ENCODE assay signal across 13 cellular contexts in genomic region chr2:46989491-46990230, GRCh38. TPM values are rescaled to one million over a fixed set of nuclear protein-coding genes. Genes with fewer than 3 reads are reported as not detected.
DNase-seq lines count a peak whose midpoint lies in the region; ATAC-seq and TF ChIP-seq lines count a peak whose summit lies in the region.
"Had no signal": no experiment of that assay in that cellular context is flagged by ENCODE, and none has a peak within 500 bp of the region (broad histone marks: within the 10 kb centered on the region; RNA-seq: fewer than 3 reads in every experiment).

No MANE protein-coding gene starts in this region.

- peaks cover 35% of the 10 kb centered on the region for H3K4me1 Mint-ChIP-seq in nephron

- TF ChIP-seq CTCF in coronary artery (IDR thresholded peaks at IDR 0.05) (no peak), nephron (IDR thresholded peaks at IDR 0.05; ENCODE audit: unreplicated experiment in 3 of 3) (no peak), tibial artery (IDR thresholded peaks at IDR 0.05) (peak in 1 of 2 experiments; percentile 9)

- no peaks in the 10 kb centered on the region for H3K27me3 ChIP-seq in tibial artery

- H3K27ac ChIP-seq in coronary artery (peak overlapping the region; percentile 49 to 93), tibial artery (peak overlapping the region; percentile 78 to 81)

- no peak for ATAC-seq in activated naive CD4-positive, alpha-beta T cell treated with anti-CD3 and anti-CD28 coated beads, Interleukin-2, amount 50 U/mL, for 72 hours
- ATAC-seq in GM21528 (IDR thresholded peaks at IDR 0.05; ENCODE audit: low FRiP score, unreplicated experiment), result no peak
- no peak for ATAC-seq in GM18873 (IDR thresholded peaks at IDR 0.05; ENCODE audit: low FRiP score, unreplicated experiment)
- ATAC-seq: GM12878 had no signal

- peaks cover 0 to 8% of the 10 kb centered on the region in 2 donors for H3K36me3 Mint-ChIP-seq in activated naive CD4-positive, alpha-beta T cell treated with anti-CD3 and anti-CD28 coated beads, Interleukin-2, amount 50 U/mL, for 72 hours
- peaks cover 10% of the 10 kb centered on the region for H3K36me3 Mint-ChIP-seq in nephron (ENCODE audit: low read depth)

- H3K27ac Mint-ChIP-seq in activated naive CD4-positive, alpha-beta T cell treated with anti-CD3 and anti-CD28 coated beads, Interleukin-2, amount 50 U/mL, for 72 hours, result peak overlapping the region; percentile 23 to 69
- H3K27ac Mint-ChIP-seq in nephron, result peak overlapping the region in 2 of 3 experiments; percentile 82 to 88

- H3K9me3 Mint-ChIP-seq in activated naive CD4-positive, alpha-beta T cell treated with anti-CD3 and anti-CD28 coated beads, Interleukin-2, amount 50 U/mL, for 72 hours, result no peaks in the 10 kb centered on the region
- H3K9me3 Mint-ChIP-seq in nephron, result no peaks in the 10 kb centered on the region

- no peak overlapping the region for H3K4me3 Mint-ChIP-seq in nephron

- DNase-seq in activated naive CD4-positive, alpha-beta T cell treated with anti-CD3 and anti-CD28 coated beads, Interleukin-2, amount 50 U/mL, for 72 hours (ENCODE audit: low spot score in 2 of 2), result no peak
- no peak for DNase-seq in activated naive CD4-positive, alpha-beta T cell (lab: John Stamatoyannopoulos, UW)
- no peak for DNase-seq in coronary artery (ENCODE audit: low spot score)
- DNase-seq in tibial artery, result no peak
- no peak for DNase-seq in NCI-H510A treated with DMSO at 0.1 percent for 48 hours (lab: John Stamatoyannopoulos, UW)
- DNase-seq: activated CD8-positive, alpha-beta memory T cell treated with anti-CD3 and anti-CD28 coated beads, Interleukin-2, amount 50 U/mL, for 4 hours; NCI-H1436; NCI-H748 treated with DMSO at 0.1 percent for 48 hours; SIG-M5 had no signal

- H3K36me3 ChIP-seq in tibial artery, result peaks cover 17 to 24% (median 18%) of the 10 kb centered on the region in 3 donors

- peaks cover 3% of the 10 kb centered on the region for H3K27me3 Mint-ChIP-seq in nephron (ENCODE audit: low read depth)

- H3K4me1 ChIP-seq in tibial artery, result peaks cover 3 to 60% (median 55%) of the 10 kb centered on the region in 4 donors

- intact Hi-C loops in tibial artery (cut with DNase I; ENCODE audit: low total_unique reads), result no loop called here

- no peaks in the 10 kb centered on the region for H3K9me3 ChIP-seq in tibial artery

- H3K4me3 ChIP-seq in coronary artery (no peak overlapping the region), tibial artery (no peak overlapping the region)
- H3K4me3 ChIP-seq: GM12878 had no signal

RNA-seq across cellular contexts. Expression of gene TTC7A, which starts 48.6 kb away (rescaled TPM):
- 10 to 100 TPM; 32.9 to 66.6 TPM for total RNA-seq in activated naive CD4-positive, alpha-beta T cell treated with anti-CD3 and anti-CD28 coated beads, Interleukin-2, amount 50 U/mL, for 72 hours
